Comparison of ENCODE assay signal across 1 cellular context in the genomic region with DNA sequence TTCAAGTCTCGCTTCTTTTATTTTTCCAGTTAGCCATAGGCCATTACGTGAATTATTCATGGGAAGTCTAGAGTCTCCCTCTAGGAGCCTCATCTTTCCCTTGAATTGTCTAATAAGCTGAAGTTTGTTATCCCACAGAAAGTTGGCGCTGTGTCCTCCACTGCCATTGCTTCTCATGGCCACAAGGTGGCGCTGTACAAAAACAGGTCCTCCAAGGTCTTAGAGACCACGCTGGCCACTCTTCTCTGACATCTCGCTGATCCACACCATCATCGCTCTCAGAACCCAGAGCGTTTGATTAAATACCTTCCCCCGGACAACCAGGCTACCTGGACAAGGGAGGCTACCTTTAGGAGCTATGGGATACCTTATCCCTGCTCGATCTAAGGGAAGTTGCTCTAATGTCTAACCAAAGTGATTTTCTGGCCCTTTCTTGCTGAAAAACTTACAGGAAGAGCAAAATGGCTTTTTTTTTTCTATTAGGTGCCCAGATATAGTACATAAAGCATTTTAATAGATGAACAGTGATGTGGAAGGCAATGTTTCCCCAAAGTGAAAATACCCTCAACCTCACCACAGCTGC.
TF ChIP-seq lines count a peak whose summit lies in the region.

No MANE protein-coding gene starts in this region.

TF ChIP-seq in K562, 482 proteins besides CTCF, POLR2A, EP300 and RAD21 (continued from another document and continues in another):
- TF ChIP-seq, protein P1, sequence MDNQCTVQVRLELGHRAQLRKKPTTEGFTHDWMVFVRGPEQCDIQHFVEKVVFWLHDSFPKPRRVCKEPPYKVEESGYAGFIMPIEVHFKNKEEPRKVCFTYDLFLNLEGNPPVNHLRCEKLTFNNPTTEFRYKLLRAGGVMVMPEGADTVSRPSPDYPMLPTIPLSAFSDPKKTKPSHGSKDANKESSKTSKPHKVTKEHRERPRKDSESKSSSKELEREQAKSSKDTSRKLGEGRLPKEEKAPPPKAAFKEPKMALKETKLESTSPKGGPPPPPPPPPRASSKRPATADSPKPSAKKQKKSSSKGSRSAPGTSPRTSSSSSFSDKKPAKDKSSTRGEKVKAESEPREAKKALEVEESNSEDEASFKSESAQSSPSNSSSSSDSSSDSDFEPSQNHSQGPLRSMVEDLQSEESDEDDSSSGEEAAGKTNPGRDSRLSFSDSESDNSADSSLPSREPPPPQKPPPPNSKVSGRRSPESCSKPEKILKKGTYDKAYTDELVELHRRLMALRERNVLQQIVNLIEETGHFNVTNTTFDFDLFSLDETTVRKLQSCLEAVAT (IDR thresholded peaks at IDR 0.05): 0 out of 4 replicates have a peak, but pooled peaks of 1 of the 2 experiments have one; percentile 58
- TF ChIP-seq E2F3 (CRISPR knock-in tag; IDR thresholded peaks at IDR 0.05) (no peak), DIDO1 (tag; IDR thresholded peaks at IDR 0.05; ENCODE audit: low read depth) (0 out of 2 replicates have a peak, but pooled peaks have one; percentile 20), ARNT (IDR thresholded peaks at IDR 0.05) (peak in 1 of 2 experiments; percentile 53; a peak in 1 of 4 replicates), NR1H2 (CRISPR knock-in tag; IDR thresholded peaks at IDR 0.05) (no peak), PBX2 (CRISPR knock-in tag; IDR thresholded peaks at IDR 0.05; ENCODE audit: low read depth) (no peak), PBX2 (tag; conservative IDR thresholded peaks at IDR 0.05; ENCODE audit: low read depth) (no peak), ZNF551 (CRISPR knock-in tag; IDR thresholded peaks at IDR 0.05) (no peak), GABPA (tag; conservative IDR thresholded peaks at IDR 0.05; ENCODE audit: low read depth) (no peak), HCFC1 (IDR thresholded peaks at IDR 0.05; ENCODE audit: low read depth, low read length) (peak; percentile 46; the same call in 1 of the 2 replicates), BHLHE40 (IDR thresholded peaks at IDR 0.05; ENCODE audit: low read length) (no peak), RB1 (IDR thresholded peaks at IDR 0.05; ENCODE audit: low read depth) (peak; percentile 63; the same call in 1 of the 2 replicates), ARID3B (CRISPR knock-in tag; IDR thresholded peaks at IDR 0.05; ENCODE audit: borderline replicate concordance) (no peak), KAT8 (IDR thresholded peaks at IDR 0.05; ENCODE audit: low read depth) (no peak), ZNF232 (CRISPR knock-in tag; IDR thresholded peaks at IDR 0.05) (no peak), RBM34 (IDR thresholded peaks at IDR 0.05; ENCODE audit: borderline replicate concordance, insufficient read depth, low read length) (no peak), BRF1 (IDR thresholded peaks at IDR 0.05; ENCODE audit: borderline replicate concordance, extremely low read depth, insufficient read length) (no peak), BCL6 (CRISPR knock-in tag; IDR thresholded peaks at IDR 0.05) (no peak), RBM14 (IDR thresholded peaks at IDR 0.05; ENCODE audit: borderline replicate concordance, insufficient read depth, low read depth, low read length) (no peak), HOXB6 (CRISPR knock-in tag; IDR thresholded peaks at IDR 0.05; ENCODE audit: borderline replicate concordance) (no peak), HMG20A (CRISPR knock-in tag; conservative IDR thresholded peaks at IDR 0.05) (no peak), CBX2 (IDR thresholded peaks at IDR 0.05; ENCODE audit: insufficient read depth, low read length, poor library complexity, severe bottlenecking) (no peak), MAFF (IDR thresholded peaks at IDR 0.05; ENCODE audit: low read length) (no peak), ZNF586 (CRISPR knock-in tag; conservative IDR thresholded peaks at IDR 0.05) (no peak), STAG1 (CRISPR knock-in tag; IDR thresholded peaks at IDR 0.05; ENCODE audit: borderline replicate concordance) (no peak), TSHZ1 (CRISPR knock-in tag; IDR thresholded peaks at IDR 0.05) (no peak), ZNF77 (CRISPR knock-in tag; IDR thresholded peaks at IDR 0.05) (no peak), SP2 (IDR thresholded peaks at IDR 0.05; ENCODE audit: extremely low read depth, low read depth, low read length, poor library complexity, severe bottlenecking) (peak; percentile 71), NFRKB (IDR thresholded peaks at IDR 0.05; ENCODE audit: low read depth) (no peak), CREM (IDR thresholded peaks at IDR 0.05; ENCODE audit: low read depth) (0 out of 2 replicates have a peak, but pooled peaks have one; percentile 21), ZNF668 (CRISPR knock-in tag; IDR thresholded peaks at IDR 0.05) (no peak), ZNF395 (CRISPR knock-in tag; IDR thresholded peaks at IDR 0.05) (no peak), ZNF431 (CRISPR knock-in tag; IDR thresholded peaks at IDR 0.05) (no peak), BRD9 (IDR thresholded peaks at IDR 0.05; ENCODE audit: low read depth, partially characterized antibody) (no peak), KLF13 (tag; IDR thresholded peaks at IDR 0.05; ENCODE audit: borderline replicate concordance, low read depth) (no peak), ZNF449 (CRISPR knock-in tag; IDR thresholded peaks at IDR 0.05) (no peak), SMARCA4 (IDR thresholded peaks at IDR 0.05) (no peak), RBM17 (IDR thresholded peaks at IDR 0.05; ENCODE audit: borderline replicate concordance, low read depth, low read length) (no peak), GTF2A2 (tag; IDR thresholded peaks at IDR 0.05) (no peak), KDM4B (IDR thresholded peaks at IDR 0.05; ENCODE audit: borderline replicate concordance in 2 of 2, low read depth in 1 of 2) (no peak), FOXP1 (CRISPR knock-in tag; IDR thresholded peaks at IDR 0.05) (no peak), RFX1 (IDR thresholded peaks at IDR 0.05) (no peak), MAFK (IDR thresholded peaks at IDR 0.05; ENCODE audit: low read length) (no peak)
- TF ChIP-seq, protein P2, sequence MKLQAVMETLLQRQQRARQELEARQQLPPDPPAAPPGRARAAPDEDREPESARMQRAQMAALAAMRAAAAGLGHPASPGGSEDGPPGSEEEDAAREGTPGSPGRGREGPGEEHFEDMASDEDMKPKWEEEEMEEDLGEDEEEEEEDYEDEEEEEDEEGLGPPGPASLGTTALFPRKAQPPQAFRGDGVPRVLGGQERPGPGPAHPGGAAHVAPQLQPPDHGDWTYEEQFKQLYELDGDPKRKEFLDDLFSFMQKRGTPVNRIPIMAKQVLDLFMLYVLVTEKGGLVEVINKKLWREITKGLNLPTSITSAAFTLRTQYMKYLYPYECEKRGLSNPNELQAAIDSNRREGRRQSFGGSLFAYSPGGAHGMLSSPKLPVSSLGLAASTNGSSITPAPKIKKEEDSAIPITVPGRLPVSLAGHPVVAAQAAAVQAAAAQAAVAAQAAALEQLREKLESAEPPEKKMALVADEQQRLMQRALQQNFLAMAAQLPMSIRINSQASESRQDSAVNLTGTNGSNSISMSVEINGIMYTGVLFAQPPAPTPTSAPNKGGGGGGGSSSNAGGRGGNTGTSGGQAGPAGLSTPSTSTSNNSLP (IDR thresholded peaks at IDR 0.05; ENCODE audit: borderline replicate concordance, low read depth, low read length): no peak
- TF ChIP-seq, protein P3, sequence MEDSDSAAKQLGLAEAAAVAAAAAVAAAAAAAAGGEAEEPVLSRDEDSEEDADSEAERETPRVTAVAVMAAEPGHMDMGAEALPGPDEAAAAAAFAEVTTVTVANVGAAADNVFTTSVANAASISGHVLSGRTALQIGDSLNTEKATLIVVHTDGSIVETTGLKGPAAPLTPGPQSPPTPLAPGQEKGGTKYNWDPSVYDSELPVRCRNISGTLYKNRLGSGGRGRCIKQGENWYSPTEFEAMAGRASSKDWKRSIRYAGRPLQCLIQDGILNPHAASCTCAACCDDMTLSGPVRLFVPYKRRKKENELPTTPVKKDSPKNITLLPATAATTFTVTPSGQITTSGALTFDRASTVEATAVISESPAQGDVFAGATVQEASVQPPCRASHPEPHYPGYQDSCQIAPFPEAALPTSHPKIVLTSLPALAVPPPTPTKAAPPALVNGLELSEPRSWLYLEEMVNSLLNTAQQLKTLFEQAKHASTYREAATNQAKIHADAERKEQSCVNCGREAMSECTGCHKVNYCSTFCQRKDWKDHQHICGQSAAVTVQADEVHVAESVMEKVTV (CRISPR knock-in tag; IDR thresholded peaks at IDR 0.05): peak; percentile 20; the same call in 1 of the 2 replicates
- TF ChIP-seq, protein P4, sequence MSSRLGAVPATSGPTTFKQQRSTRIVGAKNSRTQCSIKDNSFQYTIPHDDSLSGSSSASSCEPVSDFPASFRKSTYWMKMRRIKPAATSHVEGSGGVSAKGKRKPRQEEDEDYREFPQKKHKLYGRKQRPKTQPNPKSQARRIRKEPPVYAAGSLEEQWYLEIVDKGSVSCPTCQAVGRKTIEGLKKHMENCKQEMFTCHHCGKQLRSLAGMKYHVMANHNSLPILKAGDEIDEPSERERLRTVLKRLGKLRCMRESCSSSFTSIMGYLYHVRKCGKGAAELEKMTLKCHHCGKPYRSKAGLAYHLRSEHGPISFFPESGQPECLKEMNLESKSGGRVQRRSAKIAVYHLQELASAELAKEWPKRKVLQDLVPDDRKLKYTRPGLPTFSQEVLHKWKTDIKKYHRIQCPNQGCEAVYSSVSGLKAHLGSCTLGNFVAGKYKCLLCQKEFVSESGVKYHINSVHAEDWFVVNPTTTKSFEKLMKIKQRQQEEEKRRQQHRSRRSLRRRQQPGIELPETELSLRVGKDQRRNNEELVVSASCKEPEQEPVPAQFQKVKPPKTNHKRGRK (tag; IDR thresholded peaks at IDR 0.05): no peak
